In genomic region chr5:82222597-82223574, GRCh38 we compare ENCODE assay signal across 18 cellular contexts. TPM values are rescaled to one million over a fixed set of nuclear protein-coding genes. Genes with fewer than 3 reads are reported as not detected.
DNase-seq lines count a peak whose midpoint lies in the region; ATAC-seq and TF ChIP-seq lines count a peak whose summit lies in the region.
"Had no signal": no experiment of that assay in that cellular context is flagged by ENCODE, and none has a peak within 500 bp of the region (broad histone marks: within the 10 kb centered on the region; RNA-seq: fewer than 3 reads in every experiment).

No MANE protein-coding gene starts in this region.

- no peak for TF ChIP-seq RAD21 in SK-N-SH (IDR thresholded peaks at IDR 0.05; ENCODE audit: low read length)

- TF ChIP-seq CTCF in SK-N-SH (IDR thresholded peaks at IDR 0.05): no peak

- H3K4me2 ChIP-seq in SK-N-SH: no peak overlapping the region

- peaks cover 0 to 9% of the 10 kb centered on the region in 2 experiments; a peak in 2 of 4 replicates for H3K4me1 ChIP-seq in SK-N-SH (ENCODE audit: control insufficient read depth in 1 of 2, insufficient read depth in 2 of 2, low read depth in 1 of 2, low read length in 1 of 2)
- H3K4me1 ChIP-seq: upper lobe of left lung had no signal

- DNase-seq in H4 (ENCODE audit: low spot score) (peak; percentile 12), SK-N-SH (peak; percentile 20), epithelial cell of prostate (ENCODE audit: low read depth, low spot score) (peak; percentile 62), renal cortical epithelial cell (ENCODE audit: low read depth) (peak; percentile 18), substantia nigra (lab: John Stamatoyannopoulos, UW) (no peak)
- no peak for DNase-seq in activated CD8-positive, alpha-beta memory T cell treated with anti-CD3 and anti-CD28 coated beads for 24 hours
- DNase-seq: activated naive CD8-positive, alpha-beta T cell treated with anti-CD3 and anti-CD28 coated beads, Interleukin-2, amount 50 U/mL, for 24 hours; COR-L47; H9; left ventricle myocardium superior; NCI-H2081; NCI-H510A treated with DMSO at 0.1 percent for 48 hours; SHP77 treated with DMSO at 0.1 percent for 48 hours; upper lobe of left lung had no signal

- H3K27ac ChIP-seq in SK-N-SH (ENCODE audit: low read depth in 2 of 2, low read length in 1 of 2): no peak overlapping the region
- peak overlapping the region; percentile 31 for H3K27ac ChIP-seq in epithelial cell of prostate
- H3K27ac ChIP-seq in substantia nigra (ENCODE audit: low read depth, low read length, poor library complexity, severe bottlenecking): no peak overlapping the region
- H3K27ac ChIP-seq: neutrophil, right atrium auricular region, upper lobe of left lung had no signal

- no peaks in the 10 kb centered on the region for H4K20me1 ChIP-seq in SK-N-SH (ENCODE audit: insufficient read depth)

- ATAC-seq in HG02885 (IDR thresholded peaks at IDR 0.05; ENCODE audit: poor library complexity, unreplicated experiment) (no peak), HG02840 (IDR thresholded peaks at IDR 0.05; ENCODE audit: low FRiP score, unreplicated experiment) (no peak)
- ATAC-seq: activated naive CD8-positive, alpha-beta T cell treated with anti-CD3 and anti-CD28 coated beads, Interleukin-2, amount 50 U/mL, for 24 hours; left ventricle myocardium superior had no signal

- H2AFZ ChIP-seq in SK-N-SH (ENCODE audit: low read depth): no peak overlapping the region

- CTCF ChIA-PET in SK-N-SH (lab: Yijun Ruan, JAX): interaction anchor here (0.9 kb wide), 1 partner anchor 47 kb away, joined by 4 read pairs; no protein-coding TSS in a partner anchor

- H3K9me2 ChIP-seq in SK-N-SH: no peaks in the 10 kb centered on the region

- peaks cover 4% of the 10 kb centered on the region for H3F3A ChIP-seq in SK-N-SH (replicated peaks; ENCODE audit: insufficient read depth)

- no peak overlapping the region for H3K9ac ChIP-seq in SK-N-SH

- H3K4me3 ChIP-seq in SK-N-SH (ENCODE audit: low read depth in 2 of 2, low read length in 1 of 2): no peak overlapping the region
- H3K4me3 ChIP-seq: right atrium auricular region, upper lobe of left lung had no signal

- no peaks in the 10 kb centered on the region for H3K9me3 ChIP-seq in SK-N-SH
- H3K9me3 ChIP-seq: neutrophil, right atrium auricular region, upper lobe of left lung had no signal

- no peaks in the 10 kb centered on the region for H3K79me2 ChIP-seq in SK-N-SH (ENCODE audit: insufficient read depth)

- TF ChIP-seq EP300 in SK-N-SH (IDR thresholded peaks at IDR 0.05; ENCODE audit: borderline replicate concordance in 1 of 2, low read depth in 1 of 2, low read length in 1 of 2): no peak

- POLR2A ChIA-PET in SK-N-SH (lab: Yijun Ruan, JAX): no interaction called here

- 60% methylated on average over 5 of the region's 5 CpGs for WGBS in SK-N-SH (ENCODE audit: low lambda C conversion rate)

- no peaks in the 10 kb centered on the region for H3K36me3 ChIP-seq in SK-N-SH (replicated peaks in 1 of 2; ENCODE audit: control insufficient read depth in 1 of 2, insufficient read depth in 2 of 2, low read length in 1 of 2)
- H3K36me3 ChIP-seq: neutrophil, right atrium auricular region, upper lobe of left lung had no signal

- H3K27me3 ChIP-seq in SK-N-SH (ENCODE audit: insufficient read depth): no peaks in the 10 kb centered on the region
- H3K27me3 ChIP-seq: neutrophil, right atrium auricular region, upper lobe of left lung had no signal

TF ChIP-seq in SK-N-SH, 30 proteins besides CTCF, POLR2A, EP300 and RAD21:
- TF ChIP-seq FOXM1 (IDR thresholded peaks at IDR 0.05; ENCODE audit: low read depth) (no peak), MXI1 (IDR thresholded peaks at IDR 0.05; ENCODE audit: low read depth, low read length) (peak; percentile 49; the same call in 1 of the 2 replicates), NRF1 (IDR thresholded peaks at IDR 0.05; ENCODE audit: low read depth, low read length) (no peak), TCF12 (IDR thresholded peaks at IDR 0.05) (peak; percentile 52; the same call in 1 of the 2 replicates), MEF2A (IDR thresholded peaks at IDR 0.05; ENCODE audit: borderline replicate concordance, low read depth) (no peak), TAF1 (IDR thresholded peaks at IDR 0.05; ENCODE audit: borderline replicate concordance, low read depth, low read length) (no peak), IRF3 (IDR thresholded peaks at IDR 0.05; ENCODE audit: low read depth, low read length) (no peak), EZH2phosphoT487 (IDR thresholded peaks at IDR 0.05; ENCODE audit: borderline replicate concordance, low read depth) (no peak), JUND (IDR thresholded peaks at IDR 0.05) (no peak), USF2 (IDR thresholded peaks at IDR 0.05; ENCODE audit: borderline replicate concordance, low read depth, low read length) (no peak), ELF1 (IDR thresholded peaks at IDR 0.05) (no peak), ZBTB33 (IDR thresholded peaks at IDR 0.05; ENCODE audit: borderline replicate concordance, low read depth) (no peak), FOSL2 (IDR thresholded peaks at IDR 0.05; ENCODE audit: borderline replicate concordance, low read depth) (no peak), YY1 (IDR thresholded peaks at IDR 0.05; ENCODE audit: low read depth) (no peak), GATA2 (CRISPR knock-in tag; IDR thresholded peaks at IDR 0.05) (no peak; the same call in 1 of the 2 replicates), SMC3 (IDR thresholded peaks at IDR 0.05; ENCODE audit: low read depth, low read length) (no peak)

RNA-seq across cellular contexts. Expression of gene RPS23, which starts 55.3 kb away (rescaled TPM):
- total RNA-seq in H4 (2014; rRNA removed; shearing (Covaris generic)): 6,471 and 6,516 TPM in 2 replicates
- 5,671 and 6,732 TPM in 2 replicates for polyA plus RNA-seq in SK-N-SH (2012; rRNA removed)
- 8,905 and 12,338 TPM in 2 replicates for polyA plus RNA-seq in SK-N-SH (2012; cell fraction: cytosol; rRNA removed)
- 1,097 and 1,261 TPM in 2 replicates for polyA plus RNA-seq in SK-N-SH (2012; cell fraction: nucleus; rRNA removed)
- 1,931 and 2,383 TPM in 2 replicates for total RNA-seq in renal cortical epithelial cell

Comparison
In these comparisons a context has a peak if more than half of its experiments do, and no peak if none do; other contexts are left out.
1. DNase-seq: peak in H4 (single experiment), SK-N-SH (single experiment), epithelial cell of prostate (single experiment) and renal cortical epithelial cell (single experiment); none in activated CD8-positive, alpha-beta memory T cell treated with anti-CD3 and anti-CD28 coated beads for 24 hours (single experiment) and substantia nigra (0 of 49).